Comparison of ENCODE assay signal across 8 cellular contexts in the genomic region with DNA sequence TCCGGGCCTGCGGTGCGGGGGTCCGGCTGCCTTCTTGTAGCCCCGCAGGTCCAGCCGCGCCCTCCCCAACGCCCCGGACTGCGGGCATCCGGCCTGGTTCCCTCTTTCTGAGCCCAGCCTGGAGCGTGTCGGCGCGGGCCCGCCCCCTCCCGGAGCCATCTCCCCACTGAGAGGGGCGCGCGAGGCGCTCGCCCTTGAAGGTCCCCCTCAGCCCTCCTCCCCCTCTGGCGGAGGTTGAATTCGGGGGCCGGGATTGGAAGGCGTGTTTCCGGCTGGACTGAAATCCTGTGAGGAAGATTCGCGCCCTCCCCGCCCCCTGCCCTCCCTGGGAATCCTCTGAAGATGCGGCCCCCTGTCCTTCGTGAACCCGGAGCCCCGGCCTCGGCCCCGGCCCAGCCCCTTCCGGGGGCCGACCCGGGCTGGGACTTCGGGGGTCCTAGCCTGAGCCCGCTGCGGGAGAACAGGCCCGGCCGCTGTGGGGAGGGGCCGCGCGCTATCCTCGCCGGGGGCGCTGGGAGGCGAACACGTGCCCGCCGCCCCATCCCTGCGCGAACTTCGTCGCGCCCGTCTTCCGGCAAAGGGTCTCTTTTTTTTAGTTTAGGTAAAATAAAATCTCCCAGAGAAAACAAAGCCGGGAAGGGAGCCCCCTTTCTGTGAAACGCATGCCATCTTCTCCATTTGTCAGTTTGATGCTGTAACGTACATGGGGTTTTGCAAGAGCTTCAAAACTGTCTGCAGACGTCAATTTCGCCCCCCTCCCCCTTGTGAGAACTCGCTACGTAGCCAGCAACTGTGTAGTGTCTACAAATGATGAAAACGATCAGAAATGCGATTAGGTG. TPM values are rescaled to one million over a fixed set of nuclear protein-coding genes. Genes with fewer than 3 reads are reported as not detected.
DNase-seq lines count a peak whose midpoint lies in the region; ATAC-seq and TF ChIP-seq lines count a peak whose summit lies in the region.

No MANE protein-coding gene starts in this region.

- H3K36me3 ChIP-seq in duodenal mucosa (ENCODE audit: control insufficient read depth in 1 of 2, insufficient read depth in 2 of 2, low read length in 2 of 2) (peaks cover 0 to 8% of the 10 kb centered on the region in 2 donors), lower lobe of right lung (peaks cover 12% of the 10 kb centered on the region)

- peak overlapping the region; percentile 84 to 89 for H3K9ac ChIP-seq in duodenal mucosa (ENCODE audit: low read depth in 1 of 2, low read length in 2 of 2)

- peaks cover 57% of the 10 kb centered on the region for H3K4me1 Mint-ChIP-seq in activated CD4-positive, alpha-beta memory T cell treated with anti-CD3 and anti-CD28 coated beads for 36 hours (ENCODE audit: low read depth)

- TF ChIP-seq CTCF in lower lobe of right lung (IDR thresholded peaks at IDR 0.05): peak; percentile 12

- peak overlapping the region; percentile 83 to 84 for H3K4me3 ChIP-seq in duodenal mucosa (ENCODE audit: low read depth in 1 of 2, low read length in 2 of 2)
- peak overlapping the region; percentile 82 for H3K4me3 ChIP-seq in lower lobe of right lung

- peak overlapping the region; percentile 93 for H3K27ac Mint-ChIP-seq in activated CD4-positive, alpha-beta memory T cell treated with anti-CD3 and anti-CD28 coated beads for 36 hours

- no peaks in the 10 kb centered on the region for H3K27me3 Mint-ChIP-seq in activated CD4-positive, alpha-beta memory T cell treated with anti-CD3 and anti-CD28 coated beads for 36 hours

- intact Hi-C loops in activated CD4-positive, alpha-beta memory T cell treated with anti-CD3 and anti-CD28 coated beads for 36 hours (cut with micrococcal nuclease): loop anchor here (1.0 to 10.0 kb wide), 6 partner anchors 70 to 948 kb away; a partner anchor contains a TSS
- intact Hi-C loops in lower lobe of right lung (cut with DNase I): no loop called here

- CTCF ChIA-PET in activated CD4-positive, alpha-beta memory T cell treated with anti-CD3 and anti-CD28 coated beads for 36 hours (lab: Charles Lee): interaction anchor here (0.6 to 1.4 kb wide), 9 partner anchors 10 to 98 kb away, joined by 3 to 6 read pairs (median 3); no protein-coding TSS in a partner anchor

- H3K27ac ChIP-seq in duodenal mucosa (ENCODE audit: low read depth, low read length) (peak overlapping the region; percentile 94), lower lobe of right lung (peak overlapping the region; percentile 97)

- peak; percentile 81 for DNase-seq in ACHN
- DNase-seq in NCI-H774 (lab: John Stamatoyannopoulos, UW): peak; percentile 1
- peak; percentile 86 for DNase-seq in activated CD4-positive, alpha-beta memory T cell treated with anti-CD3 and anti-CD28 coated beads for 36 hours
- DNase-seq in lower lobe of right lung: peak; percentile 86
- DNase-seq in stimulated activated CD4-positive, alpha-beta T cell treated with anti-CD3 and anti-CD28 coated beads, TNF-alpha, amount 100 ng/mL, for 1 hour (ENCODE audit: low read depth in 3 of 3, low spot score in 1 of 3): peak; percentile 48 to 59 (median 51)

- peaks cover 6% of the 10 kb centered on the region for H3K36me3 Mint-ChIP-seq in activated CD4-positive, alpha-beta memory T cell treated with anti-CD3 and anti-CD28 coated beads for 36 hours

- H3K9me3 Mint-ChIP-seq in activated CD4-positive, alpha-beta memory T cell treated with anti-CD3 and anti-CD28 coated beads for 36 hours: no peaks in the 10 kb centered on the region

- H3K27me3 ChIP-seq in duodenal mucosa (ENCODE audit: control insufficient read depth in 1 of 2, insufficient read depth in 2 of 2, low read length in 2 of 2): no peaks in the 10 kb centered on the region
- no peaks in the 10 kb centered on the region for H3K27me3 ChIP-seq in lower lobe of right lung (ENCODE audit: low read depth)

- H3K4me1 ChIP-seq in duodenal mucosa (ENCODE audit: control insufficient read depth in 1 of 2, insufficient read depth in 2 of 2, low read length in 2 of 2) (peaks cover 11 to 48% of the 10 kb centered on the region in 2 donors), lower lobe of right lung (peaks cover 41% of the 10 kb centered on the region)

- ATAC-seq in GM18870 (IDR thresholded peaks at IDR 0.05; ENCODE audit: unreplicated experiment) (peak; percentile 16), HG03139 (IDR thresholded peaks at IDR 0.05; ENCODE audit: unreplicated experiment) (peak; percentile 34), lower lobe of right lung (peak; percentile 87 to 90)

- peak overlapping the region; percentile 86 for H3K4me3 Mint-ChIP-seq in activated CD4-positive, alpha-beta memory T cell treated with anti-CD3 and anti-CD28 coated beads for 36 hours

- in situ Hi-C loops in ACHN (cut with HindIII; ENCODE audit: low pct_ligation_motif_present, low pct_unique_long_range_greater_than_20kb, low sequenced_read_pairs): no loop called here

- no peaks in the 10 kb centered on the region for H3K9me3 ChIP-seq in duodenal mucosa (ENCODE audit: control insufficient read depth in 1 of 2, low read length in 2 of 2)
- no peaks in the 10 kb centered on the region for H3K9me3 ChIP-seq in lower lobe of right lung

- POLR2A ChIA-PET in activated CD4-positive, alpha-beta memory T cell treated with anti-CD3 and anti-CD28 coated beads for 36 hours (lab: Charles Lee): interaction anchor here (1.0 to 2.4 kb wide), 7 partner anchors 8 to 98 kb away, joined by 3 to 29 read pairs (median 5); a partner anchor contains a TSS

RNA-seq across cellular contexts. Expression of a gene that starts 0.6 kb away (rescaled TPM):
- total RNA-seq in activated CD4-positive, alpha-beta memory T cell treated with anti-CD3 and anti-CD28 coated beads for 36 hours: 100 to 1,000 TPM; 123 to 141 TPM
- 74.2 TPM for total RNA-seq in lower lobe of right lung

RNA-seq across cellular contexts. Expression of a gene that starts 46.6 kb away (rescaled TPM):
- total RNA-seq in activated CD4-positive, alpha-beta memory T cell treated with anti-CD3 and anti-CD28 coated beads for 36 hours: 10 to 100 TPM; 36.4 to 43.9 TPM
- 32.4 TPM for total RNA-seq in lower lobe of right lung

RNA-seq across cellular contexts. Expression of a gene that starts 47.0 kb away (rescaled TPM):
- 10 to 100 TPM; 30.7 to 32.5 TPM for total RNA-seq in activated CD4-positive, alpha-beta memory T cell treated with anti-CD3 and anti-CD28 coated beads for 36 hours
- total RNA-seq in lower lobe of right lung: 60.9 TPM

Comparison
In these comparisons a context has a peak if more than half of its experiments do, and no peak if none do; other contexts are left out.
1. Peak in every context shown above with its lines: DNase-seq, ATAC-seq, H3K4me3 ChIP-seq and H3K27ac ChIP-seq.
2. DNase-seq: peak in every context shown above with its lines; median percentile 86 in activated CD4-positive, alpha-beta memory T cell treated with anti-CD3 and anti-CD28 coated beads for 36 hours; 86 in lower lobe of right lung; 81 in ACHN; 51 in stimulated activated CD4-positive, alpha-beta T cell treated with anti-CD3 and anti-CD28 coated beads, TNF-alpha, amount 100 ng/mL, for 1 hour; 1 in NCI-H774.
3. ATAC-seq: peak in every context shown above with its lines; median percentile 88 in lower lobe of right lung; 34 in HG03139; 16 in GM18870.